1 cellular context compared by ENCODE assay signal in genomic region chr20:62797671-62798532, GRCh38.
TF ChIP-seq lines count a peak whose summit lies in the region.

No MANE protein-coding gene starts in this region.

TF ChIP-seq in K562, 482 proteins besides CTCF, POLR2A, EP300 and RAD21:
- no peak for TF ChIP-seq SOX6 (IDR thresholded peaks at IDR 0.05)
- TF ChIP-seq RBFOX2 (IDR thresholded peaks at IDR 0.05; ENCODE audit: low read depth, low read length), result peak; percentile 43; the same call in 1 of the 2 replicates
